ENCODE assay signal across 8 cellular contexts in the genomic region with DNA sequence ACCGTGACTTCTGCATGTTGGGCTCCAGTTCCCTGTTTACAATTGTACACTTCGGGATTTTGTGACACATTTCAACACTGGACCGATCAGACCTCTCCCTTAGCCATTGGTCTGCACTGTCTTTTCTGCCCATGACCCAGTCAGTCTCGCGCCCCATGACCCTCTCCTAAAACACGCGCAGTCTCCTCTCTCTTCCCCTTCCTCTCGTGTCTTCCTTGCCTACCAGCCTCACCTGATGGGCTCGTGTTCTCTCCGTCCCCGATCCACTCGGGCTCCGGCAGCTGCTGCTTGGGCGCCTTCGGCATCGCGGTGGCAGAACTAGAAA. TPM values are rescaled to one million over a fixed set of nuclear protein-coding genes. Genes with fewer than 3 reads are reported as not detected.
DNase-seq lines count a peak whose midpoint lies in the region; ATAC-seq and TF ChIP-seq lines count a peak whose summit lies in the region.

No MANE protein-coding gene starts in this region.

- H3F3A ChIP-seq in PC-9 (ENCODE audit: insufficient read depth, low read depth): peaks cover 19% of the 10 kb centered on the region; the same call in 1 of the 2 replicates

- no peaks in the 10 kb centered on the region for H3K9me2 ChIP-seq in PC-9 (ENCODE audit: insufficient read depth)

- intact Hi-C loops in PC-9 (cut with micrococcal nuclease; ENCODE audit: unreplicated experiment): loop anchor here (1.0 to 2.0 kb wide), 3 partner anchors 14 to 46 kb away; a partner anchor contains a TSS

- peak; percentile 26 for ATAC-seq in GM18499 (IDR thresholded peaks at IDR 0.05; ENCODE audit: insufficient read depth, unreplicated experiment)

- H4K20me1 ChIP-seq in PC-9 (ENCODE audit: insufficient read depth): peaks cover 40% of the 10 kb centered on the region

- peaks cover 15% of the 10 kb centered on the region; the same call in 1 of the 2 replicates for H3K36me3 ChIP-seq in PC-9 (ENCODE audit: low read depth)
- peaks cover 4% of the 10 kb centered on the region for H3K36me3 ChIP-seq in neuron (ENCODE audit: insufficient read depth, low read length)

- peaks cover 33% of the 10 kb centered on the region for H3K4me1 ChIP-seq in PC-9 (replicated peaks; ENCODE audit: insufficient read depth)
- H3K4me1 ChIP-seq in neuron (ENCODE audit: insufficient read depth, low read length): peaks cover 22% of the 10 kb centered on the region

- no peak for DNase-seq in HFF-Myc (ENCODE audit: extremely low read depth, low read depth)
- DNase-seq in PC-9: no peak
- no peak for DNase-seq in epithelial cell of prostate (ENCODE audit: low read depth, low spot score)
- DNase-seq in stimulated activated CD4-positive, alpha-beta T cell treated with anti-CD3 and anti-CD28 coated beads, Interleukin-12 subunit alpha, Interleukin-12 subunit beta, amount 100 ng/mL, for 4 hours: no peak
- DNase-seq in occipital lobe (lab: John Stamatoyannopoulos, UW): no peak
- no peak for DNase-seq in amniotic stem cell (lab: John Stamatoyannopoulos, UW)

- peaks cover 42% of the 10 kb centered on the region for H3K79me2 ChIP-seq in PC-9 (ENCODE audit: low read depth)

- H3K9me3 ChIP-seq in PC-9 (ENCODE audit: insufficient read depth, low read depth): no peaks in the 10 kb centered on the region
- H3K9me3 ChIP-seq in neuron (ENCODE audit: low read length): no peaks in the 10 kb centered on the region

- TF ChIP-seq CTCF in HFF-Myc (IDR thresholded peaks at IDR 0.05; ENCODE audit: low read depth, low read length, missing control alignments): no peak
- TF ChIP-seq CTCF in PC-9 (conservative IDR thresholded peaks at IDR 0.05): no peak

- H2AFZ ChIP-seq in PC-9 (peak overlapping the region; percentile 99), neuron (ENCODE audit: low read depth, low read length) (peak overlapping the region; percentile 92)

- POLR2A ChIA-PET in PC-9 (lab: Charles Lee; ENCODE audit: unreplicated experiment): interaction anchor here (0.6 to 1.9 kb wide), 2 partner anchors 20 to 58 kb away, joined by 6 to 14 read pairs; no protein-coding TSS in a partner anchor

- H3K4me3 ChIP-seq in HFF-Myc (replicated peaks; ENCODE audit: low read depth, low read length) (peak overlapping the region; percentile 68), PC-9 (peak overlapping the region; percentile 80), neuron (ENCODE audit: low read length) (peak overlapping the region; percentile 87)

- no peaks in the 10 kb centered on the region for H3K27me3 ChIP-seq in PC-9 (ENCODE audit: insufficient read depth, low read depth)
- no peaks in the 10 kb centered on the region for H3K27me3 ChIP-seq in neuron (ENCODE audit: insufficient read depth, low read length)

- peak overlapping the region; percentile 96 for H3K4me2 ChIP-seq in PC-9

- H3K27ac ChIP-seq in PC-9: 0 out of 2 replicates have a peak overlapping the region, but pooled peaks have one; percentile 49
- H3K27ac ChIP-seq in epithelial cell of prostate: peak overlapping the region; percentile 87

- TSS peak; percentile 84 for BruUV-seq in PC-9 (replicated peaks; lab: Mats Ljungman, UMichigan)

- CTCF ChIA-PET in PC-9 (lab: Charles Lee): no interaction called here

RNA-seq across cellular contexts. Expression of a gene that starts 0.5 kb away (rescaled TPM):
- total RNA-seq in PC-9 (2021): 64.0 and 73.7 TPM in 2 replicates
- 17.5 TPM for total RNA-seq in occipital lobe

RNA-seq across cellular contexts. Expression of a gene that starts 13.6 kb away (rescaled TPM):
- total RNA-seq in PC-9 (2021): 14.7 and 16.9 TPM in 2 replicates
- 13.6 TPM for total RNA-seq in occipital lobe

RNA-seq across cellular contexts. Expression of a gene that starts 14.4 kb away (rescaled TPM):
- total RNA-seq in PC-9 (2021) (114 and 123 TPM in 2 replicates), occipital lobe (38.1 TPM)

RNA-seq across cellular contexts. Expression of a gene that starts 46.3 kb away (rescaled TPM):
- total RNA-seq in PC-9 (2021) (47.6 and 69.5 TPM in 2 replicates), occipital lobe (55.7 TPM)

RNA-seq across cellular contexts. Expression of a gene that starts 46.9 kb away (rescaled TPM):
- total RNA-seq in PC-9 (2021) (65.2 and 86.8 TPM in 2 replicates), occipital lobe (39.9 TPM)
